15 cellular contexts compared by ENCODE assay signal in genomic region chr1:41485605-41486004, GRCh38. TPM values are rescaled to one million over a fixed set of nuclear protein-coding genes. Genes with fewer than 3 reads are reported as not detected.
DNase-seq lines count a peak whose midpoint lies in the region; ATAC-seq and TF ChIP-seq lines count a peak whose summit lies in the region.
"Had no signal": no experiment of that assay in that cellular context is flagged by ENCODE, and none has a peak within 500 bp of the region (broad histone marks: within the 10 kb centered on the region; RNA-seq: fewer than 3 reads in every experiment).

No MANE protein-coding gene starts in this region.

- intact Hi-C loops in PC-9 (cut with micrococcal nuclease; ENCODE audit: unreplicated experiment) = loop anchor here (1.0 to 2.0 kb wide), 2 partner anchors 13 to 52 kb away; no protein-coding TSS in a partner anchor
- intact Hi-C loops in activated naive CD4-positive, alpha-beta T cell treated with anti-CD3 and anti-CD28 coated beads for 36 hours (cut with micrococcal nuclease) = no loop called here

- no peak overlapping the region for H2BK12ac ChIP-seq in neuronal stem cell (ENCODE audit: low read length)

- peak overlapping the region; percentile 63 for H3K4me2 ChIP-seq in PC-9
- no peak overlapping the region for H3K4me2 ChIP-seq in neuronal stem cell (ENCODE audit: insufficient read depth, low read length, poor library complexity, severe bottlenecking)

- BruUV-seq in PC-9 (replicated peaks; lab: Mats Ljungman, UMichigan) = no TSS peak

- no peaks in the 10 kb centered on the region for H3K79me1 ChIP-seq in neuronal stem cell (ENCODE audit: low read depth, low read length)

- H3K4me3 Mint-ChIP-seq in endodermal cell = no peak overlapping the region
- H3K4me3 Mint-ChIP-seq in activated naive CD4-positive, alpha-beta T cell treated with anti-CD3 and anti-CD28 coated beads for 36 hours = no peak overlapping the region
- H3K4me3 Mint-ChIP-seq: activated naive CD4-positive, alpha-beta T cell treated with anti-CD3 and anti-CD28 coated beads, Interleukin-2, amount 50 U/mL, for 24 hours had no signal

- no peak overlapping the region for H3K4me3 ChIP-seq in PC-9
- H3K4me3 ChIP-seq in endodermal cell (ENCODE audit: low read length) = no peak overlapping the region
- H3K4me3 ChIP-seq in neuronal stem cell (ENCODE audit: low read length in 2 of 2) = no peak overlapping the region
- H3K4me3 ChIP-seq: suprapubic skin had no signal

- H3K9me3 Mint-ChIP-seq in endodermal cell = no peaks in the 10 kb centered on the region
- no peaks in the 10 kb centered on the region for H3K9me3 Mint-ChIP-seq in activated naive CD4-positive, alpha-beta T cell treated with anti-CD3 and anti-CD28 coated beads for 36 hours
- H3K9me3 Mint-ChIP-seq: activated naive CD4-positive, alpha-beta T cell treated with anti-CD3 and anti-CD28 coated beads, Interleukin-2, amount 50 U/mL, for 24 hours had no signal

- CTCF ChIA-PET in PC-9 (lab: Charles Lee) = interaction anchor here (1.9 kb wide), 1 partner anchor 30 kb away, joined by 12 read pairs; no protein-coding TSS in a partner anchor
- CTCF ChIA-PET in activated naive CD4-positive, alpha-beta T cell treated with anti-CD3 and anti-CD28 coated beads for 36 hours (lab: Charles Lee) = no interaction called here

- H3K9ac ChIP-seq in endodermal cell (ENCODE audit: extremely low read depth, low read length, poor library complexity, severe bottlenecking) (no peak overlapping the region), neuronal stem cell (ENCODE audit: low read depth, low read length, poor library complexity) (no peak overlapping the region)
- H3K9ac ChIP-seq: KMS-11 had no signal

- WGBS in endodermal cell (ENCODE audit: insufficient coverage in 1 of 2, insufficient read length in 1 of 2), 2 experiments = 59 to 63% methylated on average over 3 to 5 of the region's 5 CpGs
- no CpG with 5 or more reads among the region's 5 CpGs for WGBS in neuronal stem cell (ENCODE audit: extremely low coverage in 2 of 2, insufficient read length in 2 of 2, insufficient replicate concordance in 1 of 2), 2 donors

- H4K8ac ChIP-seq in neuronal stem cell (ENCODE audit: low read depth, low read length) = no peak overlapping the region

- H3K27ac ChIP-seq in PC-9 (no peak overlapping the region), endodermal cell (ENCODE audit: low read depth, low read length) (no peak overlapping the region), neuronal stem cell (replicated peaks; ENCODE audit: low read length) (no peak overlapping the region)
- H3K27ac ChIP-seq: KMS-11, neutrophil, suprapubic skin had no signal

- H3K36me3 ChIP-seq in PC-9 (ENCODE audit: low read depth) (no peaks in the 10 kb centered on the region), endodermal cell (ENCODE audit: control insufficient read depth, insufficient read depth, low read length) (no peaks in the 10 kb centered on the region), neuronal stem cell (replicated peaks in 1 of 2; ENCODE audit: control insufficient read depth in 2 of 2, insufficient read depth in 2 of 2, low read length in 2 of 2) (no peaks in the 10 kb centered on the region)
- H3K36me3 ChIP-seq: neutrophil, suprapubic skin had no signal

- peaks cover 27% of the 10 kb centered on the region for H3K4me1 Mint-ChIP-seq in endodermal cell
- H3K4me1 Mint-ChIP-seq in activated naive CD4-positive, alpha-beta T cell treated with anti-CD3 and anti-CD28 coated beads for 36 hours (ENCODE audit: low read depth) = peaks cover 14% of the 10 kb centered on the region
- H3K4me1 Mint-ChIP-seq: activated naive CD4-positive, alpha-beta T cell treated with anti-CD3 and anti-CD28 coated beads, Interleukin-2, amount 50 U/mL, for 24 hours had no signal

- H3K18ac ChIP-seq in neuronal stem cell (ENCODE audit: low read length) = peak overlapping the region; percentile 15

- peaks cover 12% of the 10 kb centered on the region for H3K27me3 Mint-ChIP-seq in endodermal cell (ENCODE audit: insufficient read depth)
- peaks cover 25% of the 10 kb centered on the region for H3K27me3 Mint-ChIP-seq in activated naive CD4-positive, alpha-beta T cell treated with anti-CD3 and anti-CD28 coated beads for 36 hours (ENCODE audit: low read depth)

- H4K91ac ChIP-seq in neuronal stem cell (ENCODE audit: low read depth, low read length, poor library complexity) = no peak overlapping the region

- no peaks in the 10 kb centered on the region for H4K20me1 ChIP-seq in PC-9 (ENCODE audit: insufficient read depth)

- H3K4me1 ChIP-seq in PC-9 (replicated peaks; ENCODE audit: insufficient read depth) (peaks cover 27% of the 10 kb centered on the region), endodermal cell (ENCODE audit: control insufficient read depth, insufficient read depth, low read length) (peaks cover 7% of the 10 kb centered on the region), neuronal stem cell (ENCODE audit: control insufficient read depth in 2 of 2, insufficient read depth in 1 of 2, low read depth in 1 of 2, low read length in 2 of 2) (peaks cover 26 to 49% of the 10 kb centered on the region in 2 donors)

- no peak overlapping the region for H2BK15ac ChIP-seq in neuronal stem cell (ENCODE audit: low read length)

- H3K27me3 ChIP-seq in PC-9 (ENCODE audit: insufficient read depth, low read depth) = no peaks in the 10 kb centered on the region
- no peaks in the 10 kb centered on the region for H3K27me3 ChIP-seq in endodermal cell (ENCODE audit: control insufficient read depth, insufficient read depth, low read length, poor library complexity, severe bottlenecking)
- H3K27me3 ChIP-seq in neuronal stem cell (ENCODE audit: control insufficient read depth in 3 of 3, insufficient read depth in 3 of 3, low read depth in 1 of 3, low read length in 3 of 3) = no peaks in the 10 kb centered on the region
- H3K27me3 ChIP-seq: suprapubic skin had no signal

- H3K79me2 ChIP-seq in PC-9 (ENCODE audit: low read depth) = no peaks in the 10 kb centered on the region

- no peak overlapping the region for H2BK5ac ChIP-seq in neuronal stem cell (ENCODE audit: low read length)

- no peak overlapping the region for H2AK5ac ChIP-seq in neuronal stem cell (ENCODE audit: low read depth, low read length)

- no peaks in the 10 kb centered on the region for H3K9me3 ChIP-seq in PC-9 (ENCODE audit: insufficient read depth, low read depth)
- no peaks in the 10 kb centered on the region for H3K9me3 ChIP-seq in endodermal cell (ENCODE audit: control insufficient read depth, low read length)
- no peaks in the 10 kb centered on the region for H3K9me3 ChIP-seq in neuronal stem cell (replicated peaks in 1 of 2; ENCODE audit: control insufficient read depth in 2 of 2, insufficient read depth in 1 of 2, low read depth in 1 of 2, low read length in 2 of 2)
- H3K9me3 ChIP-seq: neutrophil, suprapubic skin had no signal

- peak overlapping the region; percentile 74 for H3K27ac Mint-ChIP-seq in endodermal cell
- no peak overlapping the region for H3K27ac Mint-ChIP-seq in activated naive CD4-positive, alpha-beta T cell treated with anti-CD3 and anti-CD28 coated beads for 36 hours
- H3K27ac Mint-ChIP-seq: activated naive CD4-positive, alpha-beta T cell treated with anti-CD3 and anti-CD28 coated beads, Interleukin-2, amount 50 U/mL, for 24 hours had no signal

- TF ChIP-seq CTCF in PC-9 (conservative IDR thresholded peaks at IDR 0.05) (no peak), endodermal cell (conservative IDR thresholded peaks at IDR 0.05) (no peak)

- H3K14ac ChIP-seq in neuronal stem cell (ENCODE audit: low read length) = no peak overlapping the region

- H2AFZ ChIP-seq in PC-9 (no peak overlapping the region), neuronal stem cell (ENCODE audit: low read length) (no peak overlapping the region)

- POLR2A ChIA-PET in PC-9 (lab: Charles Lee; ENCODE audit: unreplicated experiment) = interaction anchor here (0.7 kb wide), 1 partner anchor 30 kb away, joined by 10 read pairs; no protein-coding TSS in a partner anchor

- H2BK120ac ChIP-seq in neuronal stem cell (ENCODE audit: low read depth, low read length) = no peak overlapping the region

- ATAC-seq in HG03457 (IDR thresholded peaks at IDR 0.05; ENCODE audit: unreplicated experiment) = no peak

- DNase-seq in ELF-1 (ENCODE audit: low read depth, low spot score) (peak; percentile 88), PC-9 (peak; percentile 66 to 69), endodermal cell (peak; percentile 79), neuronal stem cell (ENCODE audit: low spot score) (no peak)
- DNase-seq in stimulated activated naive CD4-positive, alpha-beta T cell (lab: John Stamatoyannopoulos, UW) = no peak
- DNase-seq in activated naive CD4-positive, alpha-beta T cell treated with anti-CD3 and anti-CD28 coated beads for 36 hours = no peak
- no peak for DNase-seq in stimulated activated CD4-positive, alpha-beta T cell treated with anti-CD3 and anti-CD28 coated beads, Interleukin-4, amount 100 ng/mL, for 24 hours
- DNase-seq: activated CD4-positive, alpha-beta T cell treated with anti-CD3 and anti-CD28 coated beads, Interleukin-2, amount 50 U/mL, for 1 hour; DMS79; stimulated activated CD4-positive, alpha-beta T cell treated with anti-CD3 and anti-CD28 coated beads, Interleukin-2, amount 100 ng/mL, for 48 hours had no signal

- H3K9me2 ChIP-seq in PC-9 (ENCODE audit: insufficient read depth) = no peaks in the 10 kb centered on the region

- H3F3A ChIP-seq in PC-9 (ENCODE audit: insufficient read depth, low read depth) = peaks cover 4% of the 10 kb centered on the region; the same call in 1 of the 2 replicates

- no peak overlapping the region for H3K23ac ChIP-seq in neuronal stem cell (ENCODE audit: low read depth, low read length, poor library complexity)

- no peak overlapping the region for H3K4ac ChIP-seq in neuronal stem cell (ENCODE audit: low read length)

- H3K36me3 Mint-ChIP-seq in endodermal cell (ENCODE audit: low read depth) = no peaks in the 10 kb centered on the region
- no peaks in the 10 kb centered on the region for H3K36me3 Mint-ChIP-seq in activated naive CD4-positive, alpha-beta T cell treated with anti-CD3 and anti-CD28 coated beads for 36 hours (ENCODE audit: low read depth)
- H3K36me3 Mint-ChIP-seq: activated naive CD4-positive, alpha-beta T cell treated with anti-CD3 and anti-CD28 coated beads, Interleukin-2, amount 50 U/mL, for 24 hours had no signal

RNA-seq across cellular contexts. Expression of gene EDN2, which starts 1.1 kb away (rescaled TPM):
- total RNA-seq in PC-9 (2021) (0.43 and 0.48 TPM in 2 replicates), endodermal cell (not detected)
- polyA plus RNA-seq in endodermal cell (2013, experiment 1 of 2) = 0.18 TPM
- not detected for polyA plus RNA-seq in endodermal cell (2013, experiment 2 of 2)
- polyA plus RNA-seq in neuronal stem cell (2013, experiment 1 of 2) = 0.04 TPM
- not detected for polyA plus RNA-seq in neuronal stem cell (2013, experiment 2 of 2)
- not detected for total RNA-seq in activated naive CD4-positive, alpha-beta T cell treated with anti-CD3 and anti-CD28 coated beads for 36 hours

Comparison
In these comparisons a context has a peak if more than half of its experiments do, and no peak if none do; other contexts are left out.
1. DNase-seq: peak in ELF-1 (single experiment), PC-9 (2 of 2) and endodermal cell (single experiment); none in neuronal stem cell (single experiment), stimulated activated naive CD4-positive, alpha-beta T cell (0 of 6), activated naive CD4-positive, alpha-beta T cell treated with anti-CD3 and anti-CD28 coated beads for 36 hours (single experiment) and stimulated activated CD4-positive, alpha-beta T cell treated with anti-CD3 and anti-CD28 coated beads, Interleukin-4, amount 100 ng/mL, for 24 hours (single experiment).